10 cellular contexts compared by ENCODE assay signal in the genomic region with DNA sequence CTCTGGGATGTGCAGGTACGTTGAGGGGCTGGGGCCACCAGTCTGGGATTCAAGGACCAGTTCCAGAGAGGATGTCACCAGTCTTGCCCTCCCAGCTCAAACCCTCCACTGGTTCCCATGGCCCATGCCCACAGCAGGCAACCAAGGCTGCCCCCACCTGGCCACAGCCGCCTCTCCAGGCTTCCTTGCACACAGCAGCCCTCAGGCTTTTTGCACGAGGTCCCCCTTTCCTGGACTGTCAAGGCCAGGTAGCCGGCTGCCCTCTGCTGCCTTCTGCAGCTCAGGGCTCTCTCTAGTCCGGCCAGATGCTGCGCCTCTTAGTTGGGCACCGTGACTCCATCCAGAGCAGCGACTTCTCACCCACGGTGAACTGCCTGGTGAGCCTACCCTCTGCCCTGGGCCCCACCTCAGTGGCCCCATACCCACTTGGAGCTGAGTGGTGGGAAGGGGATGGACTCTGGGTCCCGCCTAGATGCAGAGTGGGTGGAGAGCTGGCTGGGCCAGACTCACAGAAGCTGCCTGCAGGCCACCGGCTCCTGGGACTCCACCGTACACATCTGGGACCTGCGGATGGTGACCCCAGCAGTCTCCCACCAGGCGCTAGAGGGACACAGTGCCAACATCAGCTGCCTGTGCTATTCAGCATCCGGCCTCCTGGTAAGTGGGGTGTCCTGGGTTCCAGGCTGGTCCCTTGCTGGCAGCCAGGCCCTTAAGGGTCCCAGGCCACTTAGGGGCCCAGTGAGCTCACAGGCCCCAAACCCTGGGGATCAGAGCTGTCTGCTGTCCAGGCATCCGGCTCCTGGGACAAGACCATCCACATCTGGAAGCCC. TPM values are rescaled to one million over a fixed set of nuclear protein-coding genes. Genes with fewer than 3 reads are reported as not detected.
DNase-seq lines count a peak whose midpoint lies in the region; FAIRE-seq and TF ChIP-seq lines count a peak whose summit lies in the region.
"Had no signal": no experiment of that assay in that cellular context is flagged by ENCODE, and none has a peak within 500 bp of the region (broad histone marks: within the 10 kb centered on the region; RNA-seq: fewer than 3 reads in every experiment).

No MANE protein-coding gene starts in this region.

- H3K79me2 ChIP-seq in MM.1S (ENCODE audit: low read length) (peaks cover 31% of the 10 kb centered on the region), mammary epithelial cell (ENCODE audit: insufficient read depth, low read length) (peaks cover 37% of the 10 kb centered on the region)

- H3K9me3 ChIP-seq in MM.1S (replicated peaks; ENCODE audit: insufficient read depth, low read length) (no peaks in the 10 kb centered on the region), mammary epithelial cell (replicated peaks; ENCODE audit: insufficient read depth, low read length) (no peaks in the 10 kb centered on the region), small intestine (ENCODE audit: control insufficient read depth, low read depth) (no peaks in the 10 kb centered on the region)
- H3K9me3 ChIP-seq: thoracic aorta had no signal

- H3K4me3 Mint-ChIP-seq in activated T-cell treated with anti-CD3 and anti-CD28 coated beads, Interleukin-2, amount 50 U/mL, for 24 hours = no peak overlapping the region

- WGBS in mammary epithelial cell (ENCODE audit: low coverage, missing lambda C conversion rate) = 74% methylated on average over 9 of the region's 16 CpGs
- WGBS in small intestine, 3 donors = 62 to 73% (median 69%) methylated on average over 15 to 16 of the region's 16 CpGs

- H3K36me3 ChIP-seq in MM.1S (replicated peaks; ENCODE audit: insufficient read depth, low read length) = peaks cover 20% of the 10 kb centered on the region
- H3K36me3 ChIP-seq in mammary epithelial cell (ENCODE audit: insufficient read depth, low read length) = peaks cover 24% of the 10 kb centered on the region
- H3K36me3 ChIP-seq in small intestine (ENCODE audit: control insufficient read depth in 2 of 2, insufficient read depth in 2 of 2, low read length in 2 of 2) = peaks cover 5 to 29% of the 10 kb centered on the region in 2 donors

- peaks cover 48% of the 10 kb centered on the region for H3K36me3 Mint-ChIP-seq in activated T-cell treated with anti-CD3 and anti-CD28 coated beads, Interleukin-2, amount 50 U/mL, for 24 hours (ENCODE audit: low read depth)

- peaks cover 43% of the 10 kb centered on the region for H4K20me1 ChIP-seq in MM.1S (ENCODE audit: insufficient read depth, low read length)
- H4K20me1 ChIP-seq in mammary epithelial cell (ENCODE audit: insufficient read depth, low read length) = peaks cover 13% of the 10 kb centered on the region

- H3K4me3 ChIP-seq in MM.1S (ENCODE audit: low read length) (no peak overlapping the region), mammary epithelial cell (replicated peaks in 1 of 3; ENCODE audit: insufficient read depth in 1 of 3, low read depth in 2 of 3, low read length in 3 of 3) (no peak overlapping the region), small intestine (ENCODE audit: low read depth in 1 of 2, low read length in 2 of 2) (no peak overlapping the region)
- H3K4me3 ChIP-seq: thoracic aorta had no signal

- TF ChIP-seq CTCF in MM.1S (IDR thresholded peaks at IDR 0.05; ENCODE audit: low read length) (peak; percentile 22; the same call in 1 of the 2 replicates), mammary epithelial cell (conservative IDR thresholded peaks at IDR 0.05 in 1 of 2, IDR thresholded peaks at IDR 0.05 in 1 of 2; ENCODE audit: extremely low read depth in 1 of 2, insufficient read depth in 1 of 2, low read depth in 1 of 2, low read length in 2 of 2) (peak; percentile 28 to 42)

- intact Hi-C loops in mammary epithelial cell (cut with micrococcal nuclease) = no loop called here

- DNase-seq in activated T-cell treated with anti-CD3 and anti-CD28 coated beads, Interleukin-2, amount 50 U/mL, for 24 hours = peak; percentile 60
- no peak for DNase-seq in activated T-cell treated with anti-CD3 and anti-CD28 coated beads for 4 hours
- DNase-seq in MM.1S = no peak
- DNase-seq in mammary epithelial cell = peak; percentile 35
- DNase-seq in stimulated activated CD8-positive, alpha-beta memory T cell treated with anti-CD3 and anti-CD28 coated beads, Interleukin-4, amount 100 ng/mL, for 48 hours = peak; percentile 59
- no peak for DNase-seq in activated CD4-positive, CD25-positive, alpha-beta regulatory T cell (lab: John Stamatoyannopoulos, UW)
- DNase-seq in DMS79 treated with DMSO at 0.1 percent for 48 hours (lab: John Stamatoyannopoulos, UW) = no peak
- DNase-seq in small intestine = no peak

- FAIRE-seq in small intestine (lab: Jason Lieb, UNC) = no peak
- FAIRE-seq: GM18507 had no signal

- H3K9me2 ChIP-seq in MM.1S (replicated peaks; ENCODE audit: insufficient read depth, low read length) = no peaks in the 10 kb centered on the region

- peaks cover 7% of the 10 kb centered on the region for H3K27me3 Mint-ChIP-seq in activated T-cell treated with anti-CD3 and anti-CD28 coated beads, Interleukin-2, amount 50 U/mL, for 24 hours

- H3K9ac ChIP-seq in MM.1S (ENCODE audit: low read length) = no peak overlapping the region
- no peak overlapping the region for H3K9ac ChIP-seq in mammary epithelial cell (ENCODE audit: insufficient read depth, low read length)

- peaks cover 54% of the 10 kb centered on the region for H3K4me1 Mint-ChIP-seq in activated T-cell treated with anti-CD3 and anti-CD28 coated beads, Interleukin-2, amount 50 U/mL, for 24 hours (ENCODE audit: low read depth)

- dilution Hi-C loops in mammary epithelial cell (cut with HindIII; ENCODE audit: low sequenced_read_pairs) = no loop called here

- no peaks in the 10 kb centered on the region for H3K27me3 ChIP-seq in MM.1S (replicated peaks; ENCODE audit: insufficient read depth, low read length)
- no peaks in the 10 kb centered on the region for H3K27me3 ChIP-seq in mammary epithelial cell (ENCODE audit: insufficient read depth, low read length)
- no peaks in the 10 kb centered on the region for H3K27me3 ChIP-seq in small intestine (ENCODE audit: control insufficient read depth in 2 of 2, insufficient read depth in 2 of 2, low read length in 2 of 2)

- H2AFZ ChIP-seq in MM.1S (ENCODE audit: low read length) = no peak overlapping the region
- no peak overlapping the region for H2AFZ ChIP-seq in mammary epithelial cell (ENCODE audit: low read depth, low read length)

- H3K4me2 ChIP-seq in MM.1S (ENCODE audit: low read depth, low read length) = no peak overlapping the region
- H3K4me2 ChIP-seq in mammary epithelial cell (ENCODE audit: insufficient read depth, low read depth, low read length) = no peak overlapping the region

- H3K4me1 ChIP-seq in MM.1S (ENCODE audit: low read length) = peaks cover 19% of the 10 kb centered on the region; the same call in 1 of the 2 replicates
- H3K4me1 ChIP-seq in mammary epithelial cell (ENCODE audit: insufficient read depth, low read length) = peaks cover 45% of the 10 kb centered on the region
- peaks cover 0 to 3% of the 10 kb centered on the region in 2 donors for H3K4me1 ChIP-seq in small intestine (ENCODE audit: control insufficient read depth in 2 of 2, insufficient read depth in 1 of 2, low read depth in 1 of 2, low read length in 1 of 2)

- CTCF ChIA-PET in mammary epithelial cell (lab: Charles Lee; ENCODE audit: low non-redundant PET) = interaction anchor here (1.6 kb wide), 1 partner anchor 84 kb away, joined by 3 read pairs; no protein-coding TSS in a partner anchor

- H3K27ac Mint-ChIP-seq in activated T-cell treated with anti-CD3 and anti-CD28 coated beads, Interleukin-2, amount 50 U/mL, for 24 hours = peak overlapping the region; percentile 98

- no TSS peak for BruUV-seq in mammary epithelial cell (replicated peaks; lab: Mats Ljungman, UMichigan)

- peaks cover 72% of the 10 kb centered on the region for H3F3A ChIP-seq in MM.1S (ENCODE audit: insufficient read depth, low read length)

- H3K27ac ChIP-seq in MM.1S (ENCODE audit: low read length) = no peak overlapping the region
- no peak overlapping the region for H3K27ac ChIP-seq in mammary epithelial cell (ENCODE audit: insufficient read depth, low read depth, low read length)
- no peak overlapping the region for H3K27ac ChIP-seq in small intestine (ENCODE audit: low read depth in 1 of 2, low read length in 1 of 2)
- H3K27ac ChIP-seq: thoracic aorta had no signal

- in situ Hi-C loops in mammary epithelial cell (cut with MboI; ENCODE audit: low sequenced_read_pairs in 2 of 2) = no loop called here

- no peaks in the 10 kb centered on the region for H3K9me3 Mint-ChIP-seq in activated T-cell treated with anti-CD3 and anti-CD28 coated beads, Interleukin-2, amount 50 U/mL, for 24 hours

RNA-seq across cellular contexts. Expression of gene WDR38, which starts 2.9 kb away (rescaled TPM):
- total RNA-seq in mammary epithelial cell = not detected
- not detected for polyA plus RNA-seq in mammary epithelial cell
- polyA minus RNA-seq in mammary epithelial cell = not detected
- polyA plus RNA-seq in small intestine = not detected
- total RNA-seq: thoracic aorta had no signal

RNA-seq across cellular contexts. Expression of gene RPL35, which starts 5.6 kb away (rescaled TPM):
- total RNA-seq in mammary epithelial cell = 1,000 to 10,000 TPM; 1,457 to 1,657 TPM
- polyA plus RNA-seq in mammary epithelial cell (2,723 TPM), small intestine (1,000 to 10,000 TPM; 2,258 to 5,100 (median 3,355) TPM)
- 1,172 TPM for polyA minus RNA-seq in mammary epithelial cell

RNA-seq across cellular contexts. Expression of gene ARPC5L, which starts 5.8 kb away (rescaled TPM):
- total RNA-seq in mammary epithelial cell = 10 to 100 TPM; 21.2 to 79.8 TPM
- polyA plus RNA-seq in mammary epithelial cell = 76.4 TPM
- polyA minus RNA-seq in mammary epithelial cell = 46.6 TPM
- 10 to 100 TPM; 53.5 to 55.7 (median 53.8) TPM for polyA plus RNA-seq in small intestine

Comparison
In these comparisons a context has a peak if more than half of its experiments do, and no peak if none do; other contexts are left out.
1. DNase-seq: peak in activated T-cell treated with anti-CD3 and anti-CD28 coated beads, Interleukin-2, amount 50 U/mL, for 24 hours (single experiment), mammary epithelial cell (single experiment) and stimulated activated CD8-positive, alpha-beta memory T cell treated with anti-CD3 and anti-CD28 coated beads, Interleukin-4, amount 100 ng/mL, for 48 hours (single experiment); none in activated T-cell treated with anti-CD3 and anti-CD28 coated beads for 4 hours (single experiment), MM.1S (single experiment), activated CD4-positive, CD25-positive, alpha-beta regulatory T cell (0 of 4), DMS79 treated with DMSO at 0.1 percent for 48 hours (single experiment) and small intestine (single experiment).